Comparison of ENCODE assay signal across 1 cellular context in genomic region chr12:57031228-57031670, GRCh38.
A peak's percentile ranks its signal among the peaks of the same experiment; 100 is the strongest.
TF ChIP-seq lines count a peak whose summit lies in the region.

No MANE protein-coding gene starts in this region.

TF ChIP-seq in K562, 482 proteins besides CTCF, POLR2A, EP300 and RAD21 (continued from another document):
- TF ChIP-seq AFF4 (CRISPR knock-in tag; IDR thresholded peaks at IDR 0.05): no peak
- TF ChIP-seq U2AF2 (optimal IDR thresholded peaks at IDR 0.05; ENCODE audit: low read depth, low read length): no peak
- peak; percentile 33; the same call in 1 of the 2 replicates for TF ChIP-seq TFAP4 (CRISPR knock-in tag; IDR thresholded peaks at IDR 0.05; ENCODE audit: borderline replicate concordance)
- TF ChIP-seq TSC22D4 (tag; IDR thresholded peaks at IDR 0.05): no peak
- no peak for TF ChIP-seq ZBTB1 (CRISPR knock-in tag; IDR thresholded peaks at IDR 0.05; ENCODE audit: borderline replicate concordance, low read depth)
- no peak for TF ChIP-seq ZNF644 (tag; IDR thresholded peaks at IDR 0.05; ENCODE audit: low read depth)
